ENCODE assay signal across 8 cellular contexts in genomic region chr5:133754575-133755169, GRCh38.
DNase-seq lines count a peak whose midpoint lies in the region; ATAC-seq, FAIRE-seq and TF ChIP-seq lines count a peak whose summit lies in the region.

No MANE protein-coding gene starts in this region.

- H3K9ac ChIP-seq in endothelial cell of umbilical vein (replicated peaks; ENCODE audit: extremely low read depth, insufficient read depth, low read length) (no peak overlapping the region), neuronal stem cell (ENCODE audit: low read depth, low read length, poor library complexity) (no peak overlapping the region)

- no peak overlapping the region for H2BK15ac ChIP-seq in neuronal stem cell (ENCODE audit: low read length)

- H3K27ac ChIP-seq in endothelial cell of umbilical vein (ENCODE audit: insufficient read depth, low read depth, low read length): no peak overlapping the region
- H3K27ac ChIP-seq in neuronal stem cell (replicated peaks; ENCODE audit: low read length): no peak overlapping the region

- peak; percentile 66 for FAIRE-seq in endothelial cell of umbilical vein (lab: Jason Lieb, UNC)

- H2BK5ac ChIP-seq in neuronal stem cell (ENCODE audit: low read length): no peak overlapping the region

- peak; percentile 28 for TF ChIP-seq CTCF in CD14-positive monocyte (IDR thresholded peaks at IDR 0.05)
- TF ChIP-seq CTCF in GM13977 (IDR thresholded peaks at IDR 0.05; ENCODE audit: extremely low read depth, insufficient read depth, missing control alignments): peak; percentile 73
- TF ChIP-seq CTCF in endothelial cell of umbilical vein (IDR thresholded peaks at IDR 0.05; ENCODE audit: extremely low read depth in 1 of 2, insufficient read depth in 1 of 2, low read depth in 1 of 2, low read length in 2 of 2): peak; percentile 40 to 47

- H3K9me1 ChIP-seq in endothelial cell of umbilical vein (replicated peaks; ENCODE audit: control insufficient read depth, extremely low read depth, insufficient read depth, low read length): no peaks in the 10 kb centered on the region

- no peak for TF ChIP-seq POLR2A in endothelial cell of umbilical vein (IDR thresholded peaks at IDR 0.05; ENCODE audit: low read depth, low read length)

- no peak overlapping the region for H3K4me3 Mint-ChIP-seq in CD14-positive monocyte

- no peak overlapping the region for H4K8ac ChIP-seq in neuronal stem cell (ENCODE audit: low read depth, low read length)

- H3K9me3 ChIP-seq in endothelial cell of umbilical vein (replicated peaks; ENCODE audit: control insufficient read depth, insufficient read depth, low read length) (no peaks in the 10 kb centered on the region), neuronal stem cell (replicated peaks in 1 of 2; ENCODE audit: control insufficient read depth in 2 of 2, insufficient read depth in 1 of 2, low read depth in 1 of 2, low read length in 2 of 2) (no peaks in the 10 kb centered on the region)

- H3K27me3 ChIP-seq in endothelial cell of umbilical vein (ENCODE audit: control insufficient read depth in 2 of 2, insufficient read depth in 2 of 2, low read length in 2 of 2) (peaks cover 0 to 5% of the 10 kb centered on the region in 2 experiments), neuronal stem cell (ENCODE audit: control insufficient read depth in 3 of 3, insufficient read depth in 3 of 3, low read depth in 1 of 3, low read length in 3 of 3) (peaks cover 0 to 3% (median 0%) of the 10 kb centered on the region in 3 experiments)

- H3K4ac ChIP-seq in neuronal stem cell (ENCODE audit: low read length): no peak overlapping the region

- no peaks in the 10 kb centered on the region for H3K36me3 Mint-ChIP-seq in CD14-positive monocyte

- H3K4me1 Mint-ChIP-seq in CD14-positive monocyte: no peaks in the 10 kb centered on the region

- no peaks in the 10 kb centered on the region for H3K79me2 ChIP-seq in endothelial cell of umbilical vein (ENCODE audit: control insufficient read depth, insufficient read depth, low read length)

- no peaks in the 10 kb centered on the region for H4K20me1 ChIP-seq in endothelial cell of umbilical vein (replicated peaks; ENCODE audit: control insufficient read depth, extremely low read depth, insufficient read depth, low read length)

- peaks cover 0 to 2% (median 0%) of the 10 kb centered on the region in 7 donors for H3K9me3 Mint-ChIP-seq in CD14-positive monocyte

- in situ Hi-C loops in GM13977 (cut with MboI; ENCODE audit: low pct_unique_long_range_greater_than_20kb, low sequenced_read_pairs, unreplicated experiment): no loop called here

- WGBS in neuronal stem cell (ENCODE audit: extremely low coverage in 2 of 2, insufficient read length in 2 of 2, insufficient replicate concordance in 1 of 2), 2 donors: no CpG with 5 or more reads among the region's 5 CpGs

- H2AK5ac ChIP-seq in neuronal stem cell (ENCODE audit: low read depth, low read length): no peak overlapping the region

- H2AFZ ChIP-seq in endothelial cell of umbilical vein (ENCODE audit: low read depth, low read length) (no peak overlapping the region), neuronal stem cell (ENCODE audit: low read length) (no peak overlapping the region)

- no peak overlapping the region for H3K23ac ChIP-seq in neuronal stem cell (ENCODE audit: low read depth, low read length, poor library complexity)

- H3K27me3 Mint-ChIP-seq in CD14-positive monocyte (ENCODE audit: low read depth in 3 of 3): peaks cover 11 to 12% (median 11%) of the 10 kb centered on the region in 3 donors

- dilution Hi-C loops in endothelial cell of umbilical vein (cut with MboI; ENCODE audit: extremely low pct_ligation_motif_present, low sequenced_read_pairs): no loop called here

- H3K27ac Mint-ChIP-seq in CD14-positive monocyte: peak overlapping the region in 1 of 7 donors; percentile 28

- no peak overlapping the region for H3K14ac ChIP-seq in neuronal stem cell (ENCODE audit: low read length)

- H3K4me3 ChIP-seq in endothelial cell of umbilical vein (replicated peaks in 1 of 3; ENCODE audit: insufficient read depth in 1 of 3, low read depth in 1 of 3, low read length in 3 of 3) (no peak overlapping the region), neuronal stem cell (ENCODE audit: low read length in 2 of 2) (peak overlapping the region in 1 of 2 donors; percentile 10)

- H3K79me1 ChIP-seq in neuronal stem cell (ENCODE audit: low read depth, low read length): no peaks in the 10 kb centered on the region

- DNase-seq in CD14-positive monocyte (ENCODE audit: low spot score): no peak
- peak; percentile 53 for DNase-seq in GM13977 (ENCODE audit: low spot score)
- DNase-seq in RPMI8226: peak; percentile 65
- DNase-seq in endothelial cell of umbilical vein (ENCODE audit: low read depth, low spot score): peak; percentile 21
- DNase-seq in neuronal stem cell (ENCODE audit: low spot score): peak; percentile 14
- DNase-seq in stimulated activated naive CD4-positive, alpha-beta T cell treated with Interleukin-2 at 50 U/mL for 16 hours (lab: John Stamatoyannopoulos, UW): no peak
- no peak for DNase-seq in EL

- no peak overlapping the region for H4K91ac ChIP-seq in neuronal stem cell (ENCODE audit: low read depth, low read length, poor library complexity)

- peaks cover 9% of the 10 kb centered on the region for H3K4me1 ChIP-seq in endothelial cell of umbilical vein (ENCODE audit: control insufficient read depth, extremely low read depth, insufficient read depth, low read length)
- no peaks in the 10 kb centered on the region for H3K4me1 ChIP-seq in neuronal stem cell (ENCODE audit: control insufficient read depth in 2 of 2, insufficient read depth in 1 of 2, low read depth in 1 of 2, low read length in 2 of 2)

- CTCF ChIA-PET in endothelial cell of umbilical vein (lab: Charles Lee): interaction anchor here (0.7 to 2.7 kb wide), 14 partner anchors 9 to 331 kb away, joined by 3 to 25 read pairs (median 4); no protein-coding TSS in a partner anchor

- BruUV-seq in endothelial cell of umbilical vein (replicated peaks; lab: Mats Ljungman, UMichigan): no TSS peak

- no peak overlapping the region for H2BK120ac ChIP-seq in neuronal stem cell (ENCODE audit: low read depth, low read length)

- H3K36me3 ChIP-seq in endothelial cell of umbilical vein (ENCODE audit: control insufficient read depth in 2 of 2, extremely low read depth in 1 of 2, insufficient read depth in 2 of 2, low read length in 2 of 2) (no peaks in the 10 kb centered on the region), neuronal stem cell (replicated peaks in 1 of 2; ENCODE audit: control insufficient read depth in 2 of 2, insufficient read depth in 2 of 2, low read length in 2 of 2) (no peaks in the 10 kb centered on the region)

- H3K18ac ChIP-seq in neuronal stem cell (ENCODE audit: low read length): no peak overlapping the region

- ATAC-seq in GM19023 (IDR thresholded peaks at IDR 0.05; ENCODE audit: unreplicated experiment): no peak

- no peak overlapping the region for H2BK12ac ChIP-seq in neuronal stem cell (ENCODE audit: low read length)

- intact Hi-C loops in CD14-positive monocyte (cut with micrococcal nuclease) (no loop called here), endothelial cell of umbilical vein (cut with micrococcal nuclease) (loop anchor here (1.0 kb wide), 2 partner anchors 115 to 190 kb away; no protein-coding TSS in a partner anchor)

- POLR2A ChIA-PET in endothelial cell of umbilical vein (lab: Charles Lee): no interaction called here

- H3K4me2 ChIP-seq in endothelial cell of umbilical vein (ENCODE audit: insufficient read depth, low read length) (no peak overlapping the region), neuronal stem cell (ENCODE audit: insufficient read depth, low read length, poor library complexity, severe bottlenecking) (no peak overlapping the region)

TF ChIP-seq in endothelial cell of umbilical vein, 7 proteins besides CTCF, POLR2A, EP300 and RAD21:
- TF ChIP-seq POLR2AphosphoS5 (IDR thresholded peaks at IDR 0.05; ENCODE audit: insufficient read depth, low read depth, low read length): no peak
- TF ChIP-seq MAX (IDR thresholded peaks at IDR 0.05; ENCODE audit: insufficient read depth, insufficient read length): no peak
- TF ChIP-seq JUN (IDR thresholded peaks at IDR 0.05; ENCODE audit: borderline replicate concordance, insufficient read depth, insufficient read length, low read depth): no peak
- no peak for TF ChIP-seq GATA2 (IDR thresholded peaks at IDR 0.05; ENCODE audit: insufficient read depth, insufficient read length, low read depth, low read length)
- TF ChIP-seq EZH2 (IDR thresholded peaks at IDR 0.05; ENCODE audit: borderline replicate concordance, low read depth, low read length, severe bottlenecking): no peak

Comparison
In these comparisons a context has a peak if more than half of its experiments do, and no peak if none do; other contexts are left out.
1. DNase-seq: peak in GM13977 (single experiment), RPMI8226 (single experiment), endothelial cell of umbilical vein (single experiment) and neuronal stem cell (single experiment); none in CD14-positive monocyte (single experiment), stimulated activated naive CD4-positive, alpha-beta T cell treated with Interleukin-2 at 50 U/mL for 16 hours (single experiment) and EL (single experiment).
2. Peak in every context shown above with its lines, with median percentiles within 50 percentile points of each other: CTCF ChIP-seq.